8 cellular contexts compared by ENCODE assay signal in the genomic region with DNA sequence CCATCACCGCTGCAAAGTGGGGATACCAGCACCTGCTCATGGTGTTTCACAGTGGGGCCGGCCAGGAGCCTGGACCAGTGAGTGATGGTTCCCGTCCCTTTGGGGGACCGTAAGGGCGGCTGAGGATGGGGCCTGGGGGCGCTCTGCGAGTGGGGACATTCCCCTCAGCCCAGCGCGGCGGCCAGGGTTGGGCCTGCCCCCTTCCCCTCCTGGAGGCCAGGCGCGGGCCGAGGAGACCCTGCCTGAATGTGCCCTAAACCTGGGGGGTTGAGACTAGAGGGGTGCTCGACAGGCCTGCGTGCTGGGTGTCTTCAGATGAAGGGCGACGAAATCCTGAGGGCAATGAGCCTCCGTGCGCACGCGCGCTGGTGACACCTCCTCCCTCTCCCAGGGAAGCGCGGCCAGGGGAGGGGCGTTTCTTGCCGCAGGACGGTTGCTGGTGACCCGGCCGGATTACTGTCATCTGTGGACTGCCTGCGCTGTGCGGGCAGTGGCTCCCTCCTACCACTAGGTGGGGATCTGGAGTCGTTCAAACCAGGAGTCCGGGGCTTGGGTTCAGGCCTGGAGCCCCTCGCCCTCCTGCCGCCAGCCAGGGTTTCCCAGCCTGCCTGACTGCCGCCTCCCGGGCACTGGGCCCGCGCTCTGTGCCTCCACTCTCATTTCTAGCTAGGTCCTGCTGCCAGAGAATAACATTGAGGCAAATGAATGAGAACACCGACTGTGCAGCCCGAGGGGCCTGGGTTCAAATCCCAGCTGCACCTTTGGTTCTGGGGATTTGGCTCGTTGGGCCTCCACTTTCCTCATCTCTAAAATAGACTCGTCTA. TPM values are rescaled to one million over a fixed set of nuclear protein-coding genes. Genes with fewer than 3 reads are reported as not detected.
DNase-seq lines count a peak whose midpoint lies in the region; ATAC-seq, FAIRE-seq and TF ChIP-seq lines count a peak whose summit lies in the region.

No MANE protein-coding gene starts in this region.

- H3K4me3 ChIP-seq in fibroblast of mammary gland (ENCODE audit: control insufficient read depth, low read depth, low read length) (peak overlapping the region; percentile 24), suprapubic skin (peak overlapping the region; percentile 3)

- TF ChIP-seq EP300 in suprapubic skin (IDR thresholded peaks at IDR 0.05), result no peak

- peak; percentile 99 for FAIRE-seq in HTR-8/SVneo (lab: Jason Lieb, UNC)

- TF ChIP-seq POLR2A in suprapubic skin (IDR thresholded peaks at IDR 0.05), result no peak

- no peak for ATAC-seq in HG03439 (IDR thresholded peaks at IDR 0.05; ENCODE audit: unreplicated experiment)

- peaks cover 24% of the 10 kb centered on the region for H3K4me1 ChIP-seq in suprapubic skin

- no peaks in the 10 kb centered on the region for H3K9me3 ChIP-seq in suprapubic skin

- WGBS in suprapubic skin, result 35% methylated on average over 13 of the region's 43 CpGs

- peak; percentile 46 for DNase-seq in GDM1 (lab: John Stamatoyannopoulos, UW)
- peak; percentile 98 for DNase-seq in HTR-8/SVneo (ENCODE audit: insufficient read length, low spot score)
- DNase-seq in NOMO-1 treated with dmso at 0.1 percent for 144 hours (lab: John Stamatoyannopoulos, UW; ENCODE audit: unreplicated experiment), result peak; percentile 49
- peak; percentile 43 for DNase-seq in activated T-cell treated with anti-CD3 and anti-CD28 coated beads for 4 hours
- DNase-seq in fibroblast of mammary gland (ENCODE audit: low read depth), result peak; percentile 84
- peak; percentile 92 for DNase-seq in myocyte (ENCODE audit: low read depth)
- peak; percentile 92 to 94 for DNase-seq in suprapubic skin (ENCODE audit: low spot score in 2 of 2)

- H3K27me3 ChIP-seq in suprapubic skin, result peaks cover 21% of the 10 kb centered on the region

- H3K27ac ChIP-seq in suprapubic skin, result no peak overlapping the region

- peak; percentile 85 for TF ChIP-seq CTCF in fibroblast of mammary gland (conservative IDR thresholded peaks at IDR 0.05; ENCODE audit: control insufficient read depth, insufficient read depth, low read depth, low read length)
- peak; percentile 77 to 96 for TF ChIP-seq CTCF in suprapubic skin (IDR thresholded peaks at IDR 0.05)

- no peaks in the 10 kb centered on the region for H3K36me3 ChIP-seq in suprapubic skin

RNA-seq across cellular contexts. Expression of gene TBX2, which starts 17.1 kb away (rescaled TPM):
- total RNA-seq in myocyte, result 6.5 and 7.7 TPM in 2 replicates
- 1.8 TPM for polyA plus RNA-seq in myocyte (2012)
- 1 to 10 TPM; 2.2 to 3.1 (median 2.8) TPM for total RNA-seq in suprapubic skin

RNA-seq across cellular contexts. Expression of gene TBX4, which starts 35.5 kb away (rescaled TPM):
- 0.35 and 0.78 TPM in 2 replicates for total RNA-seq in myocyte
- 0.04 TPM for polyA plus RNA-seq in myocyte (2012)
- total RNA-seq in suprapubic skin, result under 1 TPM in 2 of 4 donors, not detected in 2; 0.30 to 0.56 TPM

Comparison
In these comparisons a context has a peak if more than half of its experiments do, and no peak if none do; other contexts are left out.
1. DNase-seq: peak in every context shown above with its lines; median percentile 98 in HTR-8/SVneo; 93 in suprapubic skin; 92 in myocyte; 84 in fibroblast of mammary gland; 49 in NOMO-1 treated with dmso at 0.1 percent for 144 hours; 46 in GDM1; 43 in activated T-cell treated with anti-CD3 and anti-CD28 coated beads for 4 hours.